ENCODE assay signal across 8 cellular contexts in genomic region chr10:1049425-1049958, GRCh38. TPM values are rescaled to one million over a fixed set of nuclear protein-coding genes. Genes with fewer than 3 reads are reported as not detected.
DNase-seq lines count a peak whose midpoint lies in the region; ATAC-seq, FAIRE-seq and TF ChIP-seq lines count a peak whose summit lies in the region.

No MANE protein-coding gene starts in this region.

- peak overlapping the region; percentile 91 for H3K4me3 Mint-ChIP-seq in progenitor cell of endocrine pancreas (ENCODE audit: low read depth)

- TF ChIP-seq CTCF in epithelial cell of proximal tubule (conservative IDR thresholded peaks at IDR 0.05; ENCODE audit: low read depth, low read length) = no peak
- TF ChIP-seq CTCF in progenitor cell of endocrine pancreas (IDR thresholded peaks at IDR 0.05; ENCODE audit: unreplicated experiment) = no peak

- TF ChIP-seq POLR2A in GM12891 (IDR thresholded peaks at IDR 0.05; ENCODE audit: low read depth, low read length) = no peak

- ATAC-seq in GM18861 (IDR thresholded peaks at IDR 0.05; ENCODE audit: unreplicated experiment) = no peak

- FAIRE-seq in GM12891 (lab: Jason Lieb, UNC) = no peak

- H3K27ac Mint-ChIP-seq in progenitor cell of endocrine pancreas = peak overlapping the region; percentile 99

- peaks cover 11% of the 10 kb centered on the region for H3K36me3 Mint-ChIP-seq in progenitor cell of endocrine pancreas (ENCODE audit: insufficient read depth)

- H3K9me3 Mint-ChIP-seq in progenitor cell of endocrine pancreas (ENCODE audit: low read depth) = no peaks in the 10 kb centered on the region

- peaks cover 30% of the 10 kb centered on the region for H3K4me1 Mint-ChIP-seq in progenitor cell of endocrine pancreas (ENCODE audit: low read depth)

- no peaks in the 10 kb centered on the region for H3K27me3 Mint-ChIP-seq in progenitor cell of endocrine pancreas

- DNase-seq in GM12891 (ENCODE audit: insufficient read length, low spot score) = no peak
- DNase-seq in epithelial cell of proximal tubule (ENCODE audit: low read depth) = no peak
- no peak for DNase-seq in progenitor cell of endocrine pancreas (ENCODE audit: low spot score, unreplicated experiment)
- DNase-seq in central memory CD4-positive, alpha-beta T cell = no peak
- no peak for DNase-seq in stimulated activated CD4-positive, alpha-beta T cell treated with anti-CD3 and anti-CD28 coated beads, Interleukin-12 subunit alpha, Interleukin-12 subunit beta, amount 100 ng/mL, for 4 hours
- no peak for DNase-seq in D341Med (ENCODE audit: low spot score)

- H3K4me3 ChIP-seq in epithelial cell of proximal tubule (ENCODE audit: low read depth, low read length) = peak overlapping the region; percentile 66

TF ChIP-seq in GM12891, 5 proteins besides CTCF, POLR2A, EP300 and RAD21:
- TF ChIP-seq POU2F2 (IDR thresholded peaks at IDR 0.05; ENCODE audit: low read depth, low read length) (no peak), TAF1 (IDR thresholded peaks at IDR 0.05; ENCODE audit: low read depth, low read length) (peak; percentile 43; the same call in 1 of the 2 replicates)

TF ChIP-seq in PFSK-1, 5 proteins besides CTCF, POLR2A, EP300 and RAD21:
- no peak for TF ChIP-seq TAF1 (IDR thresholded peaks at IDR 0.05; ENCODE audit: borderline replicate concordance, insufficient read depth, low read length)
- peak; percentile 8; the same call in 1 of the 2 replicates for TF ChIP-seq POLR2AphosphoS5 (IDR thresholded peaks at IDR 0.05; ENCODE audit: low read depth, low read length)

RNA-seq across cellular contexts. Expression of gene IDI1, which starts 0.6 kb away (rescaled TPM):
- polyA plus RNA-seq in GM12891 (2012; ENCODE audit: low read depth, missing spikeins) = 76.3 TPM
- 20.9 TPM for polyA plus RNA-seq in PFSK-1 (2012; ENCODE audit: insufficient read length, low read depth)
- total RNA-seq in epithelial cell of proximal tubule = 40.7 and 118 TPM in 2 replicates
- 46.3 and 51.4 TPM in 2 replicates for total RNA-seq in progenitor cell of endocrine pancreas

RNA-seq across cellular contexts. Expression of gene WDR37, which starts 6.7 kb away (rescaled TPM):
- 4.0 TPM for polyA plus RNA-seq in GM12891 (2012; ENCODE audit: low read depth, missing spikeins)
- 8.9 TPM for polyA plus RNA-seq in PFSK-1 (2012; ENCODE audit: insufficient read length, low read depth)
- total RNA-seq in epithelial cell of proximal tubule = 9.8 and 10.6 TPM in 2 replicates
- total RNA-seq in progenitor cell of endocrine pancreas = 17.4 and 18.7 TPM in 2 replicates

RNA-seq across cellular contexts. Expression of gene IDI2, which starts 23.8 kb away (rescaled TPM):
- polyA plus RNA-seq in GM12891 (2012; ENCODE audit: low read depth, missing spikeins) = not detected
- polyA plus RNA-seq in PFSK-1 (2012; ENCODE audit: insufficient read length, low read depth) = 0.77 TPM
- total RNA-seq in epithelial cell of proximal tubule (not detected in 2 replicates), progenitor cell of endocrine pancreas (not detected in 2 replicates)
